Comparison of ENCODE assay signal across 25 cellular contexts in the genomic region with DNA sequence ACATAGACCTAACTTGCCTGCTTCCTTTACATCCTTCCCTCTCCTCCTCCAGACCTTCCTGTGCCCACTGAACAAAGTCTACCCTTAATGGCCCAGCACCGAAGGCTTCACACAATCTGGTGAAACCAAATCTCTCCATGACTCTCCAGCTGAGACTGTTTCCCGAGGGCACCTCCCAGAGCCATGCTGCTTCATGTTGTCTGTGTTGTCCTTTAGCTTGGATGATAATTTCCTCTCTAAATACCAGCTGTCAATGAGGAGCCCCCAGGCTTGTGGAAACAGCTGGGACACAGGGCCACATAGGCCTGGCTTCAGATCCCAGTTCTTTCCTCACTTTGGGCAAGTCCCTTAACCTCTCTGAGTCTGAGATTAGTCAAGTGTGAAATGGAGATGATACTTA. TPM values are rescaled to one million over a fixed set of nuclear protein-coding genes. Genes with fewer than 3 reads are reported as not detected.
DNase-seq lines count a peak whose midpoint lies in the region; ATAC-seq and TF ChIP-seq lines count a peak whose summit lies in the region.
"Had no signal": no experiment of that assay in that cellular context is flagged by ENCODE, and none has a peak within 500 bp of the region (broad histone marks: within the 10 kb centered on the region; RNA-seq: fewer than 3 reads in every experiment).

No MANE protein-coding gene starts in this region.

- H3K27me3 ChIP-seq in endodermal cell (ENCODE audit: control insufficient read depth, insufficient read depth, low read length, poor library complexity, severe bottlenecking) (no peaks in the 10 kb centered on the region), foreskin keratinocyte (no peaks in the 10 kb centered on the region)
- H3K27me3 ChIP-seq: BLaER1 treated with 17β-estradiol and CSF1 and Interleukin-3, amounts not matched to agents 10 nM and 100 nM; body of pancreas had no signal

- TF ChIP-seq CTCF in endodermal cell (conservative IDR thresholded peaks at IDR 0.05) = no peak
- TF ChIP-seq CTCF in osteocyte (IDR thresholded peaks at IDR 0.05) = no peak
- TF ChIP-seq CTCF in foreskin keratinocyte (conservative IDR thresholded peaks at IDR 0.05) = no peak

- H3K9me3 ChIP-seq in endodermal cell (ENCODE audit: control insufficient read depth, low read length) = no peaks in the 10 kb centered on the region
- H3K9me3 ChIP-seq: BLaER1 treated with 17β-estradiol and CSF1 and Interleukin-3, amounts not matched to agents 10 nM and 100 nM; body of pancreas had no signal

- 95 to 100% methylated on average over 1 to 2 of the region's 2 CpGs for WGBS in endodermal cell (ENCODE audit: insufficient coverage in 1 of 2, insufficient read length in 1 of 2), 2 experiments

- peaks cover 7% of the 10 kb centered on the region for H3K4me1 ChIP-seq in endodermal cell (ENCODE audit: control insufficient read depth, insufficient read depth, low read length)
- H3K4me1 ChIP-seq in foreskin keratinocyte = peaks cover 18% of the 10 kb centered on the region

- no peak overlapping the region for H3K9ac ChIP-seq in endodermal cell (ENCODE audit: extremely low read depth, low read length, poor library complexity, severe bottlenecking)
- H3K9ac ChIP-seq: BLaER1 treated with 17β-estradiol and CSF1 and Interleukin-3, amounts not matched to agents 10 nM and 100 nM had no signal

- DNase-seq in ELF-1 (ENCODE audit: low read depth, low spot score) (peak; percentile 75), NCI-H69 (lab: John Stamatoyannopoulos, UW) (peak; percentile 95), endodermal cell (no peak), osteocyte (ENCODE audit: extremely low spot score, unreplicated experiment) (no peak), OCI-M2 (lab: John Stamatoyannopoulos, UW; ENCODE audit: unreplicated experiment) (no peak), foreskin keratinocyte (no peak)
- DNase-seq in stimulated activated CD4-positive, alpha-beta T cell treated with anti-CD3 and anti-CD28 coated beads, Interleukin-4, amount 100 ng/mL, for 1 hour = no peak
- DNase-seq: activated CD4-positive, alpha-beta T cell treated with anti-CD3 and anti-CD28 coated beads for 4 hours; activated CD8-positive, alpha-beta memory T cell treated with anti-CD3 and anti-CD28 coated beads for 24 hours; activated gamma-delta T cell treated with Interleukin-2 at 50 U/mL for 16 hours; activated naive CD8-positive, alpha-beta T cell treated with anti-CD3 and anti-CD28 coated beads, Interleukin-2, amount 50 U/mL, for 24 hours; activated T-cell treated with anti-CD3 and anti-CD28 coated beads, Interleukin-2, amount 50 U/mL, for 24 hours; body of pancreas; COR-L47; DND-41; effector CD8-positive, alpha-beta T cell; hypothalamus; NCI-H2029; NK-92 treated with Interleukin-12 subunit alpha and Interleukin-12 subunit beta, amount 100 ng/mL, for 24 hours had no signal

- H3K27ac Mint-ChIP-seq in endodermal cell (peak overlapping the region; percentile 5), osteocyte (ENCODE audit: unreplicated experiment) (peak overlapping the region; percentile 86)
- H3K27ac Mint-ChIP-seq: activated naive CD8-positive, alpha-beta T cell treated with anti-CD3 and anti-CD28 coated beads, Interleukin-2, amount 50 U/mL, for 24 hours; activated T-cell treated with anti-CD3 and anti-CD28 coated beads, Interleukin-2, amount 50 U/mL, for 24 hours had no signal

- no peak overlapping the region for H3K27ac ChIP-seq in endodermal cell (ENCODE audit: low read depth, low read length)
- no peak overlapping the region for H3K27ac ChIP-seq in foreskin keratinocyte
- H3K27ac ChIP-seq: BLaER1 treated with 17β-estradiol and CSF1 and Interleukin-3, amounts not matched to agents 10 nM and 100 nM; body of pancreas had no signal

- no peak overlapping the region for H3K4me3 ChIP-seq in endodermal cell (ENCODE audit: low read length)
- H3K4me3 ChIP-seq: BLaER1 treated with 17β-estradiol and CSF1 and Interleukin-3, amounts not matched to agents 10 nM and 100 nM; body of pancreas; GM12878 had no signal

- peaks cover 36% of the 10 kb centered on the region for H3K4me1 Mint-ChIP-seq in endodermal cell
- peaks cover 81% of the 10 kb centered on the region for H3K4me1 Mint-ChIP-seq in osteocyte (ENCODE audit: unreplicated experiment)
- H3K4me1 Mint-ChIP-seq: activated naive CD8-positive, alpha-beta T cell treated with anti-CD3 and anti-CD28 coated beads, Interleukin-2, amount 50 U/mL, for 24 hours had no signal

- no peaks in the 10 kb centered on the region for H3K9me3 Mint-ChIP-seq in endodermal cell
- H3K9me3 Mint-ChIP-seq in osteocyte (ENCODE audit: unreplicated experiment) = no peaks in the 10 kb centered on the region
- H3K9me3 Mint-ChIP-seq: activated naive CD8-positive, alpha-beta T cell treated with anti-CD3 and anti-CD28 coated beads, Interleukin-2, amount 50 U/mL, for 24 hours; activated T-cell treated with anti-CD3 and anti-CD28 coated beads, Interleukin-2, amount 50 U/mL, for 24 hours had no signal

- peaks cover 82% of the 10 kb centered on the region for H3K36me3 Mint-ChIP-seq in endodermal cell (ENCODE audit: low read depth)
- H3K36me3 Mint-ChIP-seq in osteocyte (ENCODE audit: unreplicated experiment) = peaks cover 88% of the 10 kb centered on the region

- H3K36me3 ChIP-seq in endodermal cell (ENCODE audit: control insufficient read depth, insufficient read depth, low read length) = peaks cover 94% of the 10 kb centered on the region

- H3K27me3 Mint-ChIP-seq in endodermal cell (ENCODE audit: insufficient read depth) (no peaks in the 10 kb centered on the region), osteocyte (ENCODE audit: unreplicated experiment) (no peaks in the 10 kb centered on the region)
- H3K27me3 Mint-ChIP-seq: activated naive CD8-positive, alpha-beta T cell treated with anti-CD3 and anti-CD28 coated beads, Interleukin-2, amount 50 U/mL, for 24 hours; activated T-cell treated with anti-CD3 and anti-CD28 coated beads, Interleukin-2, amount 50 U/mL, for 24 hours; progenitor cell of endocrine pancreas had no signal

- ATAC-seq in foreskin keratinocyte (no peak), HG03439 (IDR thresholded peaks at IDR 0.05; ENCODE audit: unreplicated experiment) (no peak)
- ATAC-seq: activated naive CD8-positive, alpha-beta T cell treated with anti-CD3 and anti-CD28 coated beads, Interleukin-2, amount 50 U/mL, for 24 hours; body of pancreas; esophagus mucosa; GM12878 had no signal

- H3K4me3 Mint-ChIP-seq in endodermal cell (no peak overlapping the region), osteocyte (ENCODE audit: unreplicated experiment) (no peak overlapping the region)
- H3K4me3 Mint-ChIP-seq: activated naive CD8-positive, alpha-beta T cell treated with anti-CD3 and anti-CD28 coated beads, Interleukin-2, amount 50 U/mL, for 24 hours; activated T-cell treated with anti-CD3 and anti-CD28 coated beads, Interleukin-2, amount 50 U/mL, for 24 hours had no signal

RNA-seq across cellular contexts. Expression of gene DLD, which starts 54.3 kb away (rescaled TPM):
- total RNA-seq in endodermal cell (10 to 100 TPM; 82.4 to 82.5 TPM), osteocyte (56.8 and 59.8 TPM in 2 replicates), foreskin keratinocyte (69.8 and 75.2 TPM in 2 replicates)
- 91.3 TPM for polyA plus RNA-seq in endodermal cell (2013, experiment 1 of 2)
- polyA plus RNA-seq in endodermal cell (2013, experiment 2 of 2) = 75.3 TPM
- polyA plus RNA-seq in foreskin keratinocyte = 34.9 and 46.2 TPM in 2 replicates

RNA-seq across cellular contexts. Expression of gene LAMB1, which starts 57.6 kb away (rescaled TPM):
- total RNA-seq in endodermal cell (100 to 1,000 TPM; 192 to 209 TPM), osteocyte (952 and 1,014 TPM in 2 replicates), foreskin keratinocyte (179 and 219 TPM in 2 replicates)
- polyA plus RNA-seq in endodermal cell (2013, experiment 1 of 2) = 98.4 TPM
- polyA plus RNA-seq in endodermal cell (2013, experiment 2 of 2) = 115 TPM
- 120 and 135 TPM in 2 replicates for polyA plus RNA-seq in foreskin keratinocyte
- total RNA-seq: T-helper 2 cell treated with Interferon-gamma antibody and Interleukin-4, amounts not matched to agents 100 ng/mL and 5 ng/mL, for 36 hours had no signal

Comparison
In these comparisons a context has a peak if more than half of its experiments do, and no peak if none do; other contexts are left out.
1. DNase-seq: peak in ELF-1 (single experiment) and NCI-H69 (single experiment); none in endodermal cell (single experiment), osteocyte (single experiment), OCI-M2 (single experiment), stimulated activated CD4-positive, alpha-beta T cell treated with anti-CD3 and anti-CD28 coated beads, Interleukin-4, amount 100 ng/mL, for 1 hour (single experiment) and foreskin keratinocyte (0 of 2).